9 cellular contexts compared by ENCODE assay signal in genomic region chr10:100007239-100008141, GRCh38. TPM values are rescaled to one million over a fixed set of nuclear protein-coding genes. Genes with fewer than 3 reads are reported as not detected.
DNase-seq lines count a peak whose midpoint lies in the region; ATAC-seq and TF ChIP-seq lines count a peak whose summit lies in the region.
"Had no signal": no experiment of that assay in that cellular context is flagged by ENCODE, and none has a peak within 500 bp of the region (broad histone marks: within the 10 kb centered on the region; RNA-seq: fewer than 3 reads in every experiment).

No MANE protein-coding gene starts in this region.

- peak overlapping the region; percentile 32 to 85 (median 68) for H3K4me3 Mint-ChIP-seq in CD4-positive, alpha-beta memory T cell

- CTCF ChIA-PET in CD4-positive, alpha-beta memory T cell (lab: Charles Lee; ENCODE audit: partially characterized antibody), result interaction anchor here (0.8 to 7.9 kb wide), 3 partner anchors 24 to 162 kb away, joined by 3 to 62 read pairs (median 6); no protein-coding TSS in a partner anchor

- H2AK5ac ChIP-seq in neuronal stem cell (ENCODE audit: low read depth, low read length), result no peak overlapping the region

- peak overlapping the region; percentile 52 for H3K18ac ChIP-seq in neuronal stem cell (ENCODE audit: low read length)

- TF ChIP-seq CTCF in dorsolateral prefrontal cortex (IDR thresholded peaks at IDR 0.05 in 54 of 56, conservative IDR thresholded peaks at IDR 0.05 in 2 of 56; ENCODE audit: low read depth in 1 of 56, partially characterized antibody in 56 of 56) (no peak), BE2C (IDR thresholded peaks at IDR 0.05; ENCODE audit: low read depth, low read length) (no peak)

- no peak overlapping the region for H4K8ac ChIP-seq in neuronal stem cell (ENCODE audit: low read depth, low read length)

- no peak overlapping the region for H4K91ac ChIP-seq in neuronal stem cell (ENCODE audit: low read depth, low read length, poor library complexity)

- no peaks in the 10 kb centered on the region; the same call in 1 of the 2 replicates for H4K20me1 ChIP-seq in Karpas-422 (ENCODE audit: insufficient read depth, low read depth, low read length)

- no peak overlapping the region for H2BK120ac ChIP-seq in neuronal stem cell (ENCODE audit: low read depth, low read length)

- DNase-seq in CD4-positive, alpha-beta memory T cell, result no peak
- no peak for DNase-seq in Karpas-422
- no peak for DNase-seq in dorsolateral prefrontal cortex
- no peak for DNase-seq in neuronal stem cell (ENCODE audit: low spot score)
- DNase-seq in NCI-H748 (lab: John Stamatoyannopoulos, UW; ENCODE audit: unreplicated experiment), result no peak
- DNase-seq in substantia nigra (lab: John Stamatoyannopoulos, UW), result no peak
- DNase-seq in BE2C, result no peak
- DNase-seq: NCI-H748 treated with DMSO at 0.1 percent for 48 hours had no signal

- no peak overlapping the region for H2BK15ac ChIP-seq in neuronal stem cell (ENCODE audit: low read length)

- H2AFZ ChIP-seq in Karpas-422 (ENCODE audit: low read length), result no peak overlapping the region
- H2AFZ ChIP-seq in neuronal stem cell (ENCODE audit: low read length), result no peak overlapping the region

- H3K9me2 ChIP-seq in Karpas-422 (replicated peaks; ENCODE audit: insufficient read depth, low read length), result no peaks in the 10 kb centered on the region

- H2BK12ac ChIP-seq in neuronal stem cell (ENCODE audit: low read length), result peak overlapping the region; percentile 63

- H3K14ac ChIP-seq in neuronal stem cell (ENCODE audit: low read length), result no peak overlapping the region

- peak overlapping the region in 3 of 7 donors; percentile 25 to 61 (median 57) for H3K27ac Mint-ChIP-seq in CD4-positive, alpha-beta memory T cell

- H3K27ac ChIP-seq in CD4-positive, alpha-beta memory T cell (ENCODE audit: low read depth, low read length), result no peak overlapping the region
- H3K27ac ChIP-seq in Karpas-422 (ENCODE audit: low read length) (peak overlapping the region; percentile 74), dorsolateral prefrontal cortex (peak overlapping the region in 1 of 59 donors; percentile 2), neuronal stem cell (replicated peaks; ENCODE audit: low read length) (no peak overlapping the region), substantia nigra (ENCODE audit: low read depth, low read length, poor library complexity, severe bottlenecking) (no peak overlapping the region)

- H3K27me3 Mint-ChIP-seq in CD4-positive, alpha-beta memory T cell, result peaks cover 0 to 3% of the 10 kb centered on the region in 2 donors

- H3K79me2 ChIP-seq in Karpas-422 (ENCODE audit: low read length), result peaks cover 68% of the 10 kb centered on the region

- H3K9me3 ChIP-seq in CD4-positive, alpha-beta memory T cell (ENCODE audit: control insufficient read depth in 1 of 2, low read length in 2 of 2), result no peaks in the 10 kb centered on the region
- no peaks in the 10 kb centered on the region for H3K9me3 ChIP-seq in Karpas-422 (ENCODE audit: low read length)
- no peaks in the 10 kb centered on the region for H3K9me3 ChIP-seq in neuronal stem cell (replicated peaks in 1 of 2; ENCODE audit: control insufficient read depth in 2 of 2, insufficient read depth in 1 of 2, low read depth in 1 of 2, low read length in 2 of 2)
- no peaks in the 10 kb centered on the region for H3K9me3 ChIP-seq in BE2C

- H3K27me3 ChIP-seq in CD4-positive, alpha-beta memory T cell (ENCODE audit: insufficient read depth, low read length), result no peaks in the 10 kb centered on the region
- H3K27me3 ChIP-seq in Karpas-422 (ENCODE audit: low read length), result no peaks in the 10 kb centered on the region
- no peaks in the 10 kb centered on the region for H3K27me3 ChIP-seq in dorsolateral prefrontal cortex
- H3K27me3 ChIP-seq in neuronal stem cell (ENCODE audit: control insufficient read depth in 3 of 3, insufficient read depth in 3 of 3, low read depth in 1 of 3, low read length in 3 of 3), result peaks cover 0 to 4% (median 0%) of the 10 kb centered on the region in 3 experiments
- no peaks in the 10 kb centered on the region for H3K27me3 ChIP-seq in BE2C

- no peaks in the 10 kb centered on the region for H3K79me1 ChIP-seq in neuronal stem cell (ENCODE audit: low read depth, low read length)

- H3K36me3 ChIP-seq in CD4-positive, alpha-beta memory T cell (ENCODE audit: insufficient read depth, low read length), result no peaks in the 10 kb centered on the region
- H3K36me3 ChIP-seq in Karpas-422 (ENCODE audit: insufficient read depth, low read length) (no peaks in the 10 kb centered on the region), neuronal stem cell (replicated peaks in 1 of 2; ENCODE audit: control insufficient read depth in 2 of 2, insufficient read depth in 2 of 2, low read length in 2 of 2) (no peaks in the 10 kb centered on the region), BE2C (no peaks in the 10 kb centered on the region)

- no peak for ATAC-seq in HG03196 (IDR thresholded peaks at IDR 0.05; ENCODE audit: unreplicated experiment)

- intact Hi-C loops in CD4-positive, alpha-beta memory T cell (cut with micrococcal nuclease), result loop anchor here (5.0 kb wide), 1 partner anchor 275 kb away; the partner anchor contains the start of genes COX15 and CUTC
- intact Hi-C loops in dorsolateral prefrontal cortex (cut with DNase I), result no loop called here

- H3K4ac ChIP-seq in neuronal stem cell (ENCODE audit: low read length), result no peak overlapping the region

- POLR2A ChIA-PET in CD4-positive, alpha-beta memory T cell (lab: Charles Lee; ENCODE audit: partially characterized antibody), result no interaction called here

- no CpG with 5 or more reads among the region's 10 CpGs for WGBS in neuronal stem cell (ENCODE audit: extremely low coverage in 2 of 2, insufficient read length in 2 of 2, insufficient replicate concordance in 1 of 2), 2 donors

- H3K9ac ChIP-seq in Karpas-422 (ENCODE audit: low read length), result peak overlapping the region; percentile 93
- H3K9ac ChIP-seq in neuronal stem cell (ENCODE audit: low read depth, low read length, poor library complexity), result peak overlapping the region; percentile 50

- no peak overlapping the region for H3K4me3 ChIP-seq in CD4-positive, alpha-beta memory T cell (ENCODE audit: low read length in 2 of 2)
- H3K4me3 ChIP-seq in Karpas-422 (ENCODE audit: low read length), result peak overlapping the region; percentile 95
- H3K4me3 ChIP-seq in dorsolateral prefrontal cortex, result peak overlapping the region in 38 of 59 donors; percentile 12 to 92 (median 82)
- peak overlapping the region in 1 of 2 donors; percentile 72 for H3K4me3 ChIP-seq in neuronal stem cell (ENCODE audit: low read length in 2 of 2)
- no peak overlapping the region for H3K4me3 ChIP-seq in BE2C (ENCODE audit: low read depth, low read length)

- peak overlapping the region; percentile 89 for H3K4me2 ChIP-seq in Karpas-422 (ENCODE audit: low read depth, low read length, poor library complexity, severe bottlenecking)
- no peak overlapping the region for H3K4me2 ChIP-seq in neuronal stem cell (ENCODE audit: insufficient read depth, low read length, poor library complexity, severe bottlenecking)

- peaks cover 19% of the 10 kb centered on the region for H3K4me1 ChIP-seq in CD4-positive, alpha-beta memory T cell (ENCODE audit: insufficient read depth, low read length)
- peaks cover 39% of the 10 kb centered on the region for H3K4me1 ChIP-seq in Karpas-422 (ENCODE audit: low read length)
- peaks cover 11 to 16% of the 10 kb centered on the region in 2 donors for H3K4me1 ChIP-seq in neuronal stem cell (ENCODE audit: control insufficient read depth in 2 of 2, insufficient read depth in 1 of 2, low read depth in 1 of 2, low read length in 2 of 2)
- H3K4me1 ChIP-seq in BE2C, result peaks cover 8% of the 10 kb centered on the region

- H3K36me3 Mint-ChIP-seq in CD4-positive, alpha-beta memory T cell, result peaks cover 0 to 2% of the 10 kb centered on the region in 2 donors

- H2BK5ac ChIP-seq in neuronal stem cell (ENCODE audit: low read length), result no peak overlapping the region

- peak overlapping the region; percentile 94 for H3K23ac ChIP-seq in neuronal stem cell (ENCODE audit: low read depth, low read length, poor library complexity)

- peaks cover 17 to 43% (median 25%) of the 10 kb centered on the region in 4 donors for H3K4me1 Mint-ChIP-seq in CD4-positive, alpha-beta memory T cell

- no peaks in the 10 kb centered on the region for H3K9me3 Mint-ChIP-seq in CD4-positive, alpha-beta memory T cell

RNA-seq across cellular contexts. Expression of gene DNMBP, which starts 2.3 kb away (rescaled TPM):
- 1 to 10 TPM; 3.8 to 4.0 TPM for total RNA-seq in CD4-positive, alpha-beta memory T cell
- 1 to 10 TPM in 1 of 2 donors, not detected in 1; 1.4 TPM for polyA plus RNA-seq in CD4-positive, alpha-beta memory T cell
- 13.8 and 16.2 TPM in 2 replicates for total RNA-seq in Karpas-422 (2014; rRNA removed; shearing (Covaris generic); ENCODE audit: low replicate concordance)
- total RNA-seq in dorsolateral prefrontal cortex, result 10 to 100 TPM in 44 of 120 experiments, 1 to 10 TPM in 76; 5.3 to 14.0 (median 9.2) TPM
- polyA plus RNA-seq in neuronal stem cell (2013, experiment 1 of 2), result 20.4 TPM
- polyA plus RNA-seq in neuronal stem cell (2013, experiment 2 of 2), result 21.0 TPM
- polyA plus RNA-seq in BE2C (2012; ENCODE audit: insufficient read depth, insufficient read length, low read depth), result 1.8 TPM

Comparison
In these comparisons a context has a peak if more than half of its experiments do, and no peak if none do; other contexts are left out.
1. H3K4me3 ChIP-seq: peak in Karpas-422 (single experiment) and dorsolateral prefrontal cortex (38 of 59); none in CD4-positive, alpha-beta memory T cell (0 of 2) and BE2C (single experiment).